ENCODE assay signal across 22 cellular contexts in genomic region chr3:55604414-55604813, GRCh38.
DNase-seq lines count a peak whose midpoint lies in the region; ATAC-seq, FAIRE-seq and TF ChIP-seq lines count a peak whose summit lies in the region.
"Had no signal": no experiment of that assay in that cellular context is flagged by ENCODE, and none has a peak within 500 bp of the region (broad histone marks: within the 10 kb centered on the region; RNA-seq: fewer than 3 reads in every experiment).

No MANE protein-coding gene starts in this region.

- H3K23ac ChIP-seq in IMR-90 (ENCODE audit: low read depth, low read length) = no peak overlapping the region

- no peaks in the 10 kb centered on the region for H4K20me1 ChIP-seq in IMR-90 (ENCODE audit: insufficient read depth, low read length)

- H3K27me3 ChIP-seq in IMR-90 (ENCODE audit: control insufficient read depth, insufficient read depth, low read length) = peaks cover 3% of the 10 kb centered on the region
- no peaks in the 10 kb centered on the region for H3K27me3 ChIP-seq in foreskin keratinocyte
- H3K27me3 ChIP-seq in heart right ventricle = peaks cover 0 to 16% (median 4%) of the 10 kb centered on the region in 7 donors
- H3K27me3 ChIP-seq: BE2C, Peyer's patch had no signal

- 0 out of 2 replicates have a peak, but pooled peaks cover 3% of the 10 kb centered on the region for H3K9me3 Mint-ChIP-seq in WTC11

- in situ Hi-C loops in IMR-90 (cut with MboI; ENCODE audit: low sequenced_read_pairs) = no loop called here

- no peaks in the 10 kb centered on the region for H3K27me3 Mint-ChIP-seq in WTC11 (ENCODE audit: low read depth)

- ATAC-seq in IMR-90 (ENCODE audit: low read depth) = no peak
- ATAC-seq in WTC11 = no peak
- peak; percentile 82 for ATAC-seq in foreskin keratinocyte
- ATAC-seq in heart right ventricle = no peak
- ATAC-seq: HCT116, HepG2, T-helper 17 cell had no signal

- H4K5ac ChIP-seq in IMR-90 (ENCODE audit: low read depth, low read length) = no peak overlapping the region

- H3K79me1 ChIP-seq in IMR-90 (ENCODE audit: low read depth in 1 of 2, low read length in 2 of 2) = no peaks in the 10 kb centered on the region

- H3K4me1 ChIP-seq in IMR-90 (ENCODE audit: control insufficient read depth, insufficient read depth, low read length) (no peaks in the 10 kb centered on the region), foreskin keratinocyte (peaks cover 20% of the 10 kb centered on the region), heart right ventricle (no peaks in the 10 kb centered on the region)
- H3K4me1 ChIP-seq: BE2C, Peyer's patch had no signal

- no TSS peak for BruUV-seq in IMR-90 (replicated peaks; lab: Mats Ljungman, UMichigan)

- H4K8ac ChIP-seq in IMR-90 (ENCODE audit: low read depth in 2 of 2, low read length in 2 of 2) = no peak overlapping the region

- no peaks in the 10 kb centered on the region for H3K36me3 Mint-ChIP-seq in WTC11
- H3K36me3 Mint-ChIP-seq: CD8-positive, alpha-beta memory T cell had no signal

- dilution Hi-C loops in IMR-90 (cut with HindIII; ENCODE audit: low sequenced_read_pairs, unreplicated experiment) = no loop called here

- no peak overlapping the region for H3K4me3 Mint-ChIP-seq in WTC11
- H3K4me3 Mint-ChIP-seq: CD8-positive, alpha-beta memory T cell; T-helper 17 cell had no signal

- H2AFZ ChIP-seq in IMR-90 (replicated peaks; ENCODE audit: low read length, poor library complexity) = peak overlapping the region; percentile 69

- H2BK5ac ChIP-seq in IMR-90 (ENCODE audit: low read depth, low read length, poor library complexity, severe bottlenecking) = no peak overlapping the region

- H2AK5ac ChIP-seq in IMR-90 (ENCODE audit: low read depth, low read length) = no peak overlapping the region

- no peak overlapping the region for H3K27ac ChIP-seq in IMR-90 (ENCODE audit: insufficient read depth, low read length)
- H3K27ac ChIP-seq in foreskin keratinocyte = peak overlapping the region; percentile 58
- H3K27ac ChIP-seq in heart right ventricle = no peak overlapping the region
- H3K27ac ChIP-seq: Peyer's patch had no signal

- WGBS in IMR-90 (ENCODE audit: extremely low coverage in 2 of 2, insufficient read length in 1 of 2), 2 experiments = no CpG with 5 or more reads among the region's 3 CpGs
- 80 to 86% methylated on average over 3 of the region's 3 CpGs for WGBS in heart right ventricle, 2 donors

- no peak overlapping the region for H3K4me3 ChIP-seq in IMR-90 (ENCODE audit: insufficient read depth, low read depth, low read length)
- H3K4me3 ChIP-seq in heart right ventricle = no peak overlapping the region
- H3K4me3 ChIP-seq: Peyer's patch had no signal

- H2BK20ac ChIP-seq in IMR-90 (ENCODE audit: low read depth, low read length) = no peak overlapping the region

- peak; percentile 78 for FAIRE-seq in GM12891 (lab: Jason Lieb, UNC)
- FAIRE-seq: HepG2 had no signal

- H3K4me1 Mint-ChIP-seq in WTC11 = peaks cover 15% of the 10 kb centered on the region
- H3K4me1 Mint-ChIP-seq: CD8-positive, alpha-beta memory T cell; T-helper 17 cell had no signal

- H3K27ac Mint-ChIP-seq in WTC11 = no peak overlapping the region
- H3K27ac Mint-ChIP-seq: CD8-positive, alpha-beta memory T cell; T-helper 17 cell had no signal

- H3K36me3 ChIP-seq in IMR-90 (ENCODE audit: control insufficient read depth, insufficient read depth, low read length) (no peaks in the 10 kb centered on the region), heart right ventricle (no peaks in the 10 kb centered on the region)
- H3K36me3 ChIP-seq: BE2C, Peyer's patch had no signal

- no peak overlapping the region for H2AK9ac ChIP-seq in IMR-90 (replicated peaks; ENCODE audit: low read depth, low read length, poor library complexity)

- DNase-seq in GM12891 (ENCODE audit: insufficient read length, low spot score) (no peak), IMR-90 (no peak), WTC11 (ENCODE audit: low spot score) (no peak), foreskin keratinocyte (peak; percentile 66 to 86), T-helper 2 cell (no peak), HuH-7.5 (ENCODE audit: low spot score) (no peak), heart right ventricle (no peak), cerebellar nuclear complex (lab: John Stamatoyannopoulos, UW) (no peak)
- DNase-seq: ACHN; BE2C; CD8-positive, alpha-beta memory T cell; DND-41; GDM1; Kasumi-1; MV-4-11; NCI-H146; NCI-H2107; Peyer's patch; SHP77 treated with DMSO at 0.1 percent for 48 hours; T-helper 17 cell had no signal

- H2BK120ac ChIP-seq in IMR-90 (ENCODE audit: low read depth, low read length) = no peak overlapping the region

- H3K14ac ChIP-seq in IMR-90 (replicated peaks; ENCODE audit: low read depth, low read length) = peak overlapping the region; percentile 63; the same call in 1 of the 2 replicates

- intact Hi-C loops in IMR-90 (cut with micrococcal nuclease) (no loop called here), heart right ventricle (cut with DNase I) (no loop called here)

- no peak overlapping the region for H4K91ac ChIP-seq in IMR-90 (ENCODE audit: insufficient read depth, low read depth, low read length)

- CTCF ChIA-PET in IMR-90 (lab: Yijun Ruan, JAX) = no interaction called here
- CTCF ChIA-PET in WTC11 (lab: Charles Lee) = no interaction called here

- H3K18ac ChIP-seq in IMR-90 (ENCODE audit: low read depth, low read length) = no peak overlapping the region

- H3K56ac ChIP-seq in IMR-90 (ENCODE audit: extremely low read depth, insufficient read depth, low read length) = no peak overlapping the region

- no peak overlapping the region for H3K4ac ChIP-seq in IMR-90 (ENCODE audit: low read depth, low read length)

- no peak for TF ChIP-seq CTCF in IMR-90 (conservative IDR thresholded peaks at IDR 0.05; ENCODE audit: low read depth, low read length)
- TF ChIP-seq CTCF in WTC11 (IDR thresholded peaks at IDR 0.05) = no peak
- no peak for TF ChIP-seq CTCF in foreskin keratinocyte (conservative IDR thresholded peaks at IDR 0.05)
- TF ChIP-seq CTCF in heart right ventricle (IDR thresholded peaks at IDR 0.05) = no peak

- POLR2A ChIA-PET in IMR-90 (lab: Charles Lee; ENCODE audit: unreplicated experiment) (no interaction called here), WTC11 (lab: Charles Lee) (no interaction called here)

- no peak for TF ChIP-seq RAD21 in IMR-90 (IDR thresholded peaks at IDR 0.05; ENCODE audit: low read length)

- H3K9me3 ChIP-seq in IMR-90 (ENCODE audit: control insufficient read depth, insufficient read depth, low read length) (no peaks in the 10 kb centered on the region), heart right ventricle (no peaks in the 10 kb centered on the region)
- H3K9me3 ChIP-seq: BE2C, Peyer's patch had no signal

- H3K4me2 ChIP-seq in IMR-90 (ENCODE audit: low read depth, low read length) = no peak overlapping the region

- TF ChIP-seq POLR2A in GM12891 (IDR thresholded peaks at IDR 0.05; ENCODE audit: low read depth, low read length) = no peak
- no peak for TF ChIP-seq POLR2A in IMR-90 (IDR thresholded peaks at IDR 0.05; ENCODE audit: low read depth, low read length)

- H2BK15ac ChIP-seq in IMR-90 (ENCODE audit: low read depth, low read length) = no peak overlapping the region

- no peaks in the 10 kb centered on the region for H3K9me1 ChIP-seq in IMR-90 (ENCODE audit: insufficient read depth, low read length)

- H3K9ac ChIP-seq in IMR-90 (ENCODE audit: low read depth, low read length) = no peak overlapping the region

TF ChIP-seq in GM12891, 5 proteins besides CTCF, POLR2A, EP300 and RAD21:
- no peak for TF ChIP-seq SPI1 (IDR thresholded peaks at IDR 0.05; ENCODE audit: low read depth, low read length)

TF ChIP-seq in IMR-90, 13 proteins besides CTCF, POLR2A, EP300 and RAD21 (continues in another document):
- TF ChIP-seq MAFK (IDR thresholded peaks at IDR 0.05; ENCODE audit: low read depth, low read length) = no peak
- TF ChIP-seq FOS (IDR thresholded peaks at IDR 0.05; ENCODE audit: low read depth, low read length) = no peak
- no peak for TF ChIP-seq BHLHE40 (IDR thresholded peaks at IDR 0.05; ENCODE audit: low read depth, low read length)
- no peak for TF ChIP-seq CEBPB (IDR thresholded peaks at IDR 0.05; ENCODE audit: low read depth, low read length)
- no peak for TF ChIP-seq MAZ (IDR thresholded peaks at IDR 0.05; ENCODE audit: borderline replicate concordance, low read depth, low read length)
- TF ChIP-seq CHD1 (IDR thresholded peaks at IDR 0.05; ENCODE audit: low read depth, low read length) = no peak
- TF ChIP-seq SMC3 (IDR thresholded peaks at IDR 0.05; ENCODE audit: low read depth, low read length) = no peak
- TF ChIP-seq, protein P1, sequence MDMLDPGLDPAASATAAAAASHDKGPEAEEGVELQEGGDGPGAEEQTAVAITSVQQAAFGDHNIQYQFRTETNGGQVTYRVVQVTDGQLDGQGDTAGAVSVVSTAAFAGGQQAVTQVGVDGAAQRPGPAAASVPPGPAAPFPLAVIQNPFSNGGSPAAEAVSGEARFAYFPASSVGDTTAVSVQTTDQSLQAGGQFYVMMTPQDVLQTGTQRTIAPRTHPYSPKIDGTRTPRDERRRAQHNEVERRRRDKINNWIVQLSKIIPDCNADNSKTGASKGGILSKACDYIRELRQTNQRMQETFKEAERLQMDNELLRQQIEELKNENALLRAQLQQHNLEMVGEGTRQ (IDR thresholded peaks at IDR 0.05; ENCODE audit: low read depth, low read length) = no peak
- no peak for TF ChIP-seq MXI1 (IDR thresholded peaks at IDR 0.05; ENCODE audit: borderline replicate concordance, low read depth, low read length)

TF ChIP-seq in WTC11, 78 proteins besides CTCF, POLR2A, EP300 and RAD21:
- TF ChIP-seq USF1 (CRISPR knock-in tag; IDR thresholded peaks at IDR 0.05) (no peak), ZNF121 (CRISPR knock-in tag; IDR thresholded peaks at IDR 0.05) (peak; percentile 81)

Comparison
In these comparisons a context has a peak if more than half of its experiments do, and no peak if none do; other contexts are left out.
1. DNase-seq: peak in foreskin keratinocyte (2 of 2); none in GM12891 (single experiment), IMR-90 (single experiment), WTC11 (single experiment), T-helper 2 cell (0 of 5), HuH-7.5 (single experiment), heart right ventricle (0 of 2) and cerebellar nuclear complex (0 of 2).